Comparison of ENCODE assay signal across 1 cellular context in genomic region chr5:75336625-75337336, GRCh38.
A peak's percentile ranks its signal among the peaks of the same experiment; 100 is the strongest.
TF ChIP-seq lines count a peak whose summit lies in the region.

HMGCR (plus strand) TSS chr5:75337220; CDS start chr5:75342606, 5,386 bp downstream.

TF ChIP-seq in K562, 482 proteins besides CTCF, POLR2A, EP300 and RAD21 (continued from another document and continues in another):
- no peak for TF ChIP-seq THRA (IDR thresholded peaks at IDR 0.05)
- TF ChIP-seq, protein P1, sequence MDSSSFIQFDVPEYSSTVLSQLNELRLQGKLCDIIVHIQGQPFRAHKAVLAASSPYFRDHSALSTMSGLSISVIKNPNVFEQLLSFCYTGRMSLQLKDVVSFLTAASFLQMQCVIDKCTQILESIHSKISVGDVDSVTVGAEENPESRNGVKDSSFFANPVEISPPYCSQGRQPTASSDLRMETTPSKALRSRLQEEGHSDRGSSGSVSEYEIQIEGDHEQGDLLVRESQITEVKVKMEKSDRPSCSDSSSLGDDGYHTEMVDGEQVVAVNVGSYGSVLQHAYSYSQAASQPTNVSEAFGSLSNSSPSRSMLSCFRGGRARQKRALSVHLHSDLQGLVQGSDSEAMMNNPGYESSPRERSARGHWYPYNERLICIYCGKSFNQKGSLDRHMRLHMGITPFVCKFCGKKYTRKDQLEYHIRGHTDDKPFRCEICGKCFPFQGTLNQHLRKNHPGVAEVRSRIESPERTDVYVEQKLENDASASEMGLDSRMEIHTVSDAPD (CRISPR knock-in tag; IDR thresholded peaks at IDR 0.05) = no peak
- no peak for TF ChIP-seq RBBP5 (IDR thresholded peaks at IDR 0.05; ENCODE audit: borderline replicate concordance, insufficient read depth, low read length, poor library complexity, severe bottlenecking)
- TF ChIP-seq, protein P2, sequence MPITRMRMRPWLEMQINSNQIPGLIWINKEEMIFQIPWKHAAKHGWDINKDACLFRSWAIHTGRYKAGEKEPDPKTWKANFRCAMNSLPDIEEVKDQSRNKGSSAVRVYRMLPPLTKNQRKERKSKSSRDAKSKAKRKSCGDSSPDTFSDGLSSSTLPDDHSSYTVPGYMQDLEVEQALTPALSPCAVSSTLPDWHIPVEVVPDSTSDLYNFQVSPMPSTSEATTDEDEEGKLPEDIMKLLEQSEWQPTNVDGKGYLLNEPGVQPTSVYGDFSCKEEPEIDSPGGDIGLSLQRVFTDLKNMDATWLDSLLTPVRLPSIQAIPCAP (CRISPR knock-in tag; IDR thresholded peaks at IDR 0.05; ENCODE audit: borderline replicate concordance) = no peak
- 0 out of 2 replicates have a peak, but pooled peaks have one; percentile 43 for TF ChIP-seq ARID4B (CRISPR knock-in tag; IDR thresholded peaks at IDR 0.05)
- TF ChIP-seq MYBL2 (IDR thresholded peaks at IDR 0.05; ENCODE audit: low read depth) = peak; percentile 88
- no peak for TF ChIP-seq MYBL2 (CRISPR knock-in tag; IDR thresholded peaks at IDR 0.05; ENCODE audit: borderline replicate concordance)
- no peak for TF ChIP-seq SIRT6 (IDR thresholded peaks at IDR 0.05; ENCODE audit: low read depth, low read length)
- no peak for TF ChIP-seq CEBPB (tag; IDR thresholded peaks at IDR 0.05)
- TF ChIP-seq ZNF175 (CRISPR knock-in tag; IDR thresholded peaks at IDR 0.05; ENCODE audit: low read depth) = 0 out of 2 replicates have a peak, but pooled peaks have one; percentile 28
- no peak for TF ChIP-seq ZNF583 (CRISPR knock-in tag; IDR thresholded peaks at IDR 0.05)
- peak; percentile 86 for TF ChIP-seq BRD9 (IDR thresholded peaks at IDR 0.05; ENCODE audit: low read depth, partially characterized antibody)
- TF ChIP-seq ZKSCAN3 (CRISPR knock-in tag; IDR thresholded peaks at IDR 0.05) = no peak
- no peak for TF ChIP-seq HDAC6 (IDR thresholded peaks at IDR 0.05; ENCODE audit: low read depth, low read length)
- TF ChIP-seq, protein P3, sequence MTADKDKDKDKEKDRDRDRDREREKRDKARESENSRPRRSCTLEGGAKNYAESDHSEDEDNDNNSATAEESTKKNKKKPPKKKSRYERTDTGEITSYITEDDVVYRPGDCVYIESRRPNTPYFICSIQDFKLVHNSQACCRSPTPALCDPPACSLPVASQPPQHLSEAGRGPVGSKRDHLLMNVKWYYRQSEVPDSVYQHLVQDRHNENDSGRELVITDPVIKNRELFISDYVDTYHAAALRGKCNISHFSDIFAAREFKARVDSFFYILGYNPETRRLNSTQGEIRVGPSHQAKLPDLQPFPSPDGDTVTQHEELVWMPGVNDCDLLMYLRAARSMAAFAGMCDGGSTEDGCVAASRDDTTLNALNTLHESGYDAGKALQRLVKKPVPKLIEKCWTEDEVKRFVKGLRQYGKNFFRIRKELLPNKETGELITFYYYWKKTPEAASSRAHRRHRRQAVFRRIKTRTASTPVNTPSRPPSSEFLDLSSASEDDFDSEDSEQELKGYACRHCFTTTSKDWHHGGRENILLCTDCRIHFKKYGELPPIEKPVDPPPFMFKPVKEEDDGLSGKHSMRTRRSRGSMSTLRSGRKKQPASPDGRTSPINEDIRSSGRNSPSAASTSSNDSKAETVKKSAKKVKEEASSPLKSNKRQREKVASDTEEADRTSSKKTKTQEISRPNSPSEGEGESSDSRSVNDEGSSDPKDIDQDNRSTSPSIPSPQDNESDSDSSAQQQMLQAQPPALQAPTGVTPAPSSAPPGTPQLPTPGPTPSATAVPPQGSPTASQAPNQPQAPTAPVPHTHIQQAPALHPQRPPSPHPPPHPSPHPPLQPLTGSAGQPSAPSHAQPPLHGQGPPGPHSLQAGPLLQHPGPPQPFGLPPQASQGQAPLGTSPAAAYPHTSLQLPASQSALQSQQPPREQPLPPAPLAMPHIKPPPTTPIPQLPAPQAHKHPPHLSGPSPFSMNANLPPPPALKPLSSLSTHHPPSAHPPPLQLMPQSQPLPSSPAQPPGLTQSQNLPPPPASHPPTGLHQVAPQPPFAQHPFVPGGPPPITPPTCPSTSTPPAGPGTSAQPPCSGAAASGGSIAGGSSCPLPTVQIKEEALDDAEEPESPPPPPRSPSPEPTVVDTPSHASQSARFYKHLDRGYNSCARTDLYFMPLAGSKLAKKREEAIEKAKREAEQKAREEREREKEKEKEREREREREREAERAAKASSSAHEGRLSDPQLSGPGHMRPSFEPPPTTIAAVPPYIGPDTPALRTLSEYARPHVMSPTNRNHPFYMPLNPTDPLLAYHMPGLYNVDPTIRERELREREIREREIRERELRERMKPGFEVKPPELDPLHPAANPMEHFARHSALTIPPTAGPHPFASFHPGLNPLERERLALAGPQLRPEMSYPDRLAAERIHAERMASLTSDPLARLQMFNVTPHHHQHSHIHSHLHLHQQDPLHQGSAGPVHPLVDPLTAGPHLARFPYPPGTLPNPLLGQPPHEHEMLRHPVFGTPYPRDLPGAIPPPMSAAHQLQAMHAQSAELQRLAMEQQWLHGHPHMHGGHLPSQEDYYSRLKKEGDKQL (CRISPR knock-in tag; IDR thresholded peaks at IDR 0.05; ENCODE audit: borderline replicate concordance) = no peak
- TF ChIP-seq U2AF2 (optimal IDR thresholded peaks at IDR 0.05; ENCODE audit: low read depth, low read length) = no peak
- TF ChIP-seq ZNF695 (CRISPR knock-in tag; IDR thresholded peaks at IDR 0.05) = no peak
- TF ChIP-seq ZNF699 (CRISPR knock-in tag; IDR thresholded peaks at IDR 0.05; ENCODE audit: insufficient replicate concordance) = no peak
- TF ChIP-seq TRIM25 (IDR thresholded peaks at IDR 0.05; ENCODE audit: borderline replicate concordance) = no peak
- TF ChIP-seq ZNF143 (CRISPR knock-in tag; IDR thresholded peaks at IDR 0.05) = no peak
- no peak for TF ChIP-seq ZNF644 (tag; IDR thresholded peaks at IDR 0.05; ENCODE audit: low read depth)
- no peak for TF ChIP-seq MECOM (CRISPR knock-in tag; IDR thresholded peaks at IDR 0.05)
- no peak for TF ChIP-seq STAT5A (IDR thresholded peaks at IDR 0.05; ENCODE audit: borderline replicate concordance, low read length)
- TF ChIP-seq, protein P4, sequence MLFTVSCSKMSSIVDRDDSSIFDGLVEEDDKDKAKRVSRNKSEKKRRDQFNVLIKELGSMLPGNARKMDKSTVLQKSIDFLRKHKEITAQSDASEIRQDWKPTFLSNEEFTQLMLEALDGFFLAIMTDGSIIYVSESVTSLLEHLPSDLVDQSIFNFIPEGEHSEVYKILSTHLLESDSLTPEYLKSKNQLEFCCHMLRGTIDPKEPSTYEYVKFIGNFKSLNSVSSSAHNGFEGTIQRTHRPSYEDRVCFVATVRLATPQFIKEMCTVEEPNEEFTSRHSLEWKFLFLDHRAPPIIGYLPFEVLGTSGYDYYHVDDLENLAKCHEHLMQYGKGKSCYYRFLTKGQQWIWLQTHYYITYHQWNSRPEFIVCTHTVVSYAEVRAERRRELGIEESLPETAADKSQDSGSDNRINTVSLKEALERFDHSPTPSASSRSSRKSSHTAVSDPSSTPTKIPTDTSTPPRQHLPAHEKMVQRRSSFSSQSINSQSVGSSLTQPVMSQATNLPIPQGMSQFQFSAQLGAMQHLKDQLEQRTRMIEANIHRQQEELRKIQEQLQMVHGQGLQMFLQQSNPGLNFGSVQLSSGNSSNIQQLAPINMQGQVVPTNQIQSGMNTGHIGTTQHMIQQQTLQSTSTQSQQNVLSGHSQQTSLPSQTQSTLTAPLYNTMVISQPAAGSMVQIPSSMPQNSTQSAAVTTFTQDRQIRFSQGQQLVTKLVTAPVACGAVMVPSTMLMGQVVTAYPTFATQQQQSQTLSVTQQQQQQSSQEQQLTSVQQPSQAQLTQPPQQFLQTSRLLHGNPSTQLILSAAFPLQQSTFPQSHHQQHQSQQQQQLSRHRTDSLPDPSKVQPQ (CRISPR knock-in tag; IDR thresholded peaks at IDR 0.05; ENCODE audit: borderline replicate concordance) = peak; percentile 65; the same call in 1 of the 2 replicates
- peak; percentile 81 for TF ChIP-seq CXXC5 (CRISPR knock-in tag; IDR thresholded peaks at IDR 0.05)
- peak; percentile 98 for TF ChIP-seq HNRNPLL (IDR thresholded peaks at IDR 0.05; ENCODE audit: low read depth, low read length, poor library complexity, severe bottlenecking)
- peak in 1 of 2 experiments; percentile 28; a peak in 2 of 4 replicates for TF ChIP-seq ARNT (IDR thresholded peaks at IDR 0.05)
- TF ChIP-seq SP1 (CRISPR knock-in tag; IDR thresholded peaks at IDR 0.05) = peak; percentile 56; the same call in 1 of the 2 replicates
- no peak for TF ChIP-seq XRCC5 (IDR thresholded peaks at IDR 0.05; ENCODE audit: low read depth, low read length)
- no peak for TF ChIP-seq KLF16 (IDR thresholded peaks at IDR 0.05)
- no peak for TF ChIP-seq GABPB2 (CRISPR knock-in tag; conservative IDR thresholded peaks at IDR 0.05)
- TF ChIP-seq, protein P5, sequence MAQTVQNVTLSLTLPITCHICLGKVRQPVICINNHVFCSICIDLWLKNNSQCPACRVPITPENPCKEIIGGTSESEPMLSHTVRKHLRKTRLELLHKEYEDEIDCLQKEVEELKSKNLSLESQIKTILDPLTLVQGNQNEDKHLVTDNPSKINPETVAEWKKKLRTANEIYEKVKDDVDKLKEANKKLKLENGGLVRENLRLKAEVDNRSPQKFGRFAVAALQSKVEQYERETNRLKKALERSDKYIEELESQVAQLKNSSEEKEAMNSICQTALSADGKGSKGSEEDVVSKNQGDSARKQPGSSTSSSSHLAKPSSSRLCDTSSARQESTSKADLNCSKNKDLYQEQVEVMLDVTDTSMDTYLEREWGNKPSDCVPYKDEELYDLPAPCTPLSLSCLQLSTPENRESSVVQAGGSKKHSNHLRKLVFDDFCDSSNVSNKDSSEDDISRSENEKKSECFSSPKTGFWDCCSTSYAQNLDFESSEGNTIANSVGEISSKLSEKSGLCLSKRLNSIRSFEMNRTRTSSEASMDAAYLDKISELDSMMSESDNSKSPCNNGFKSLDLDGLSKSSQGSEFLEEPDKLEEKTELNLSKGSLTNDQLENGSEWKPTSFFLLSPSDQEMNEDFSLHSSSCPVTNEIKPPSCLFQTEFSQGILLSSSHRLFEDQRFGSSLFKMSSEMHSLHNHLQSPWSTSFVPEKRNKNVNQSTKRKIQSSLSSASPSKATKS (CRISPR knock-in tag; IDR thresholded peaks at IDR 0.05) = no peak
